1 cellular context compared by ENCODE assay signal in the genomic region with DNA sequence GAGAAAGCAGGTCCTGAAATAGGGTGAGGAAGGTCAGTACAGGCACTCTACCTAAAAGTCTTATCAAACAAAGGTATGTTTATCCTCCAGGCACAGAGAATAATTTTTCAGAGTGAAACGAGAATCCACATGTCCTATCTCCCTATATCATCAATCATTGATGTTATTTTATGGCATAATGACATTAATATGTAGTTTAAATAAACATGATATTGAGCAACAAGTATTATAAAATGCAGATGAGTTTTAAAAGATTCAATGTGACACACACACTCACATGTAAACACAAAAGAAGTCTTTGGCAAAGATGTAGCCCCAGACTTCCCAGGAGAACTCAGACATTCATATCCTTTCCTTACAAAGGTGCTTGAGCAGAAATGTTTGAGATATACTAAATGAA.
TF ChIP-seq lines count a peak whose summit lies in the region.

No MANE protein-coding gene starts in this region.

TF ChIP-seq in IMR-90, 13 proteins besides CTCF, POLR2A, EP300 and RAD21 (continued from another document):
- TF ChIP-seq, protein P1, sequence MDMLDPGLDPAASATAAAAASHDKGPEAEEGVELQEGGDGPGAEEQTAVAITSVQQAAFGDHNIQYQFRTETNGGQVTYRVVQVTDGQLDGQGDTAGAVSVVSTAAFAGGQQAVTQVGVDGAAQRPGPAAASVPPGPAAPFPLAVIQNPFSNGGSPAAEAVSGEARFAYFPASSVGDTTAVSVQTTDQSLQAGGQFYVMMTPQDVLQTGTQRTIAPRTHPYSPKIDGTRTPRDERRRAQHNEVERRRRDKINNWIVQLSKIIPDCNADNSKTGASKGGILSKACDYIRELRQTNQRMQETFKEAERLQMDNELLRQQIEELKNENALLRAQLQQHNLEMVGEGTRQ (IDR thresholded peaks at IDR 0.05; ENCODE audit: low read depth, low read length), result no peak
- TF ChIP-seq MAZ (IDR thresholded peaks at IDR 0.05; ENCODE audit: borderline replicate concordance, low read depth, low read length), result no peak
- no peak for TF ChIP-seq FOS (IDR thresholded peaks at IDR 0.05; ENCODE audit: low read depth, low read length)
- TF ChIP-seq BHLHE40 (IDR thresholded peaks at IDR 0.05; ENCODE audit: low read depth, low read length), result no peak
- TF ChIP-seq MAFK (IDR thresholded peaks at IDR 0.05; ENCODE audit: low read depth, low read length), result no peak
- TF ChIP-seq SMC3 (IDR thresholded peaks at IDR 0.05; ENCODE audit: low read depth, low read length), result no peak
- no peak for TF ChIP-seq MXI1 (IDR thresholded peaks at IDR 0.05; ENCODE audit: borderline replicate concordance, low read depth, low read length)
- no peak for TF ChIP-seq RFX5 (IDR thresholded peaks at IDR 0.05; ENCODE audit: low read depth, low read length)
- no peak for TF ChIP-seq CEBPB (IDR thresholded peaks at IDR 0.05; ENCODE audit: low read depth, low read length)
- TF ChIP-seq NFE2L2 (IDR thresholded peaks at IDR 0.05; ENCODE audit: low read depth, low read length), result no peak
